Comparison of ENCODE assay signal across 24 cellular contexts in the genomic region with DNA sequence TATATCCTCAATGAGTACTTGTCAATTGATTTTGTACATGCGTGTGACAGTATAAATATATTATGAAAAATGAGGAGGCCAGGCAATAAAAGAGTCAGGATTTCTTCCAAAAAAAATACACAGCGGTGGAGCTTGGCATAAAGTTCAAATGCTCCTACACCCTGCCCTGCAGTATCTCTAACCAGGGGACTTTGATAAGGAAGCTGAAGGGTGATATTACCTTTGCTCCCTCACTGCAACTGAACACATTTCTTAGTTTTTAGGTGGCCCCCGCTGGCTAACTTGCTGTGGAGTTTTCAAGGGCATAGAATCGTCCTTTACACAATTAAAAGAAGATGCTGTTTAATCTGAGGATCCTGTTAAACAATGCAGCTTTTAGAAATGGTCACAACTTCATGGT. TPM values are rescaled to one million over a fixed set of nuclear protein-coding genes. Genes with fewer than 3 reads are reported as not detected.
DNase-seq lines count a peak whose midpoint lies in the region; ATAC-seq and TF ChIP-seq lines count a peak whose summit lies in the region.
"Had no signal": no experiment of that assay in that cellular context is flagged by ENCODE, and none has a peak within 500 bp of the region (broad histone marks: within the 10 kb centered on the region; RNA-seq: fewer than 3 reads in every experiment).

OTC (plus strand) TSS at position 243 of the 400 bp plus-strand sequence; CDS start at position 336, 93 bp downstream.

- intact Hi-C loops in body of pancreas (cut with DNase I): no loop called here
- intact Hi-C loops in mucosa of descending colon (cut with DNase I, micrococcal nuclease): no loop called here
- intact Hi-C loops in esophagus squamous epithelium (cut with DNase I): no loop called here

- DNase-seq in body of pancreas: no peak
- DNase-seq in left lobe of liver (ENCODE audit: low spot score): peak; percentile 43
- no peak for DNase-seq in mucosa of descending colon
- no peak for DNase-seq in AML-193 (lab: John Stamatoyannopoulos, UW)
- no peak for DNase-seq in esophagus squamous epithelium (lab: John Stamatoyannopoulos, UW)
- no peak for DNase-seq in activated CD4-positive, alpha-beta T cell treated with anti-CD3 and anti-CD28 coated beads for 1 hour
- DNase-seq: 8988T; Calu3; CD8-positive, alpha-beta T cell; DMS53; DND-41; EL; GM23248; IMR-90 had no signal

- H3K27me3 ChIP-seq in body of pancreas: no peaks in the 10 kb centered on the region
- no peaks in the 10 kb centered on the region for H3K27me3 ChIP-seq in esophagus squamous epithelium
- H3K27me3 ChIP-seq: BLaER1 treated with 17β-estradiol and CSF1 and Interleukin-3, amounts not matched to agents 10 nM and 100 nM had no signal

- TF ChIP-seq CTCF in body of pancreas (IDR thresholded peaks at IDR 0.05): no peak
- no peak for TF ChIP-seq CTCF in mucosa of descending colon (IDR thresholded peaks at IDR 0.05)
- no peak for TF ChIP-seq CTCF in esophagus squamous epithelium (IDR thresholded peaks at IDR 0.05)

- no peak for TF ChIP-seq POLR2A in body of pancreas (IDR thresholded peaks at IDR 0.05)
- no peak for TF ChIP-seq POLR2A in esophagus squamous epithelium (IDR thresholded peaks at IDR 0.05)

- no peaks in the 10 kb centered on the region for H3K4me1 ChIP-seq in body of pancreas
- no peaks in the 10 kb centered on the region for H3K4me1 ChIP-seq in mucosa of descending colon (ENCODE audit: low read depth)
- no peaks in the 10 kb centered on the region for H3K4me1 ChIP-seq in esophagus squamous epithelium
- H3K4me1 ChIP-seq: HAP-1 had no signal

- H3K4me3 ChIP-seq in body of pancreas: no peak within 1 kb of the TSS
- H3K4me3 ChIP-seq in mucosa of descending colon: no peak within 1 kb of the TSS
- H3K4me3 ChIP-seq in esophagus squamous epithelium: no peak within 1 kb of the TSS
- H3K4me3 ChIP-seq: BLaER1 treated with 17β-estradiol and CSF1 and Interleukin-3, amounts not matched to agents 10 nM and 100 nM; GM12878; GM23248; HAP-1 had no signal

- H3K9me3 ChIP-seq in body of pancreas (no peaks in the 10 kb centered on the region), mucosa of descending colon (no peaks in the 10 kb centered on the region), esophagus squamous epithelium (no peaks in the 10 kb centered on the region)
- H3K9me3 ChIP-seq: HAP-1 had no signal

- no peaks in the 10 kb centered on the region for H3K36me3 ChIP-seq in body of pancreas (replicated peaks in 1 of 2; ENCODE audit: insufficient read depth in 1 of 2, low read depth in 2 of 2)
- H3K36me3 ChIP-seq in mucosa of descending colon (ENCODE audit: low read depth): no peaks in the 10 kb centered on the region
- no peaks in the 10 kb centered on the region for H3K36me3 ChIP-seq in esophagus squamous epithelium
- H3K36me3 ChIP-seq: BLaER1 treated with 17β-estradiol and CSF1 and Interleukin-3, amounts not matched to agents 10 nM and 100 nM; HAP-1 had no signal

- peak; percentile 42 for ATAC-seq in body of pancreas
- ATAC-seq in left lobe of liver: peak; percentile 83
- peak; percentile 70 for ATAC-seq in mucosa of descending colon
- no peak for ATAC-seq in HG02759 (IDR thresholded peaks at IDR 0.05; ENCODE audit: unreplicated experiment)
- ATAC-seq: CD8-positive, alpha-beta T cell; GM12878 had no signal

- 22 to 30% methylated on average over 4 of the region's 4 CpGs for WGBS in body of pancreas, 2 donors
- WGBS in esophagus squamous epithelium, 2 donors: 70 to 75% methylated on average over 4 of the region's 4 CpGs

- H3K27ac ChIP-seq in body of pancreas (peak within 1 kb of the TSS in 1 of 4 donors; percentile 34), esophagus squamous epithelium (no peak within 1 kb of the TSS)
- H3K27ac ChIP-seq: BLaER1 treated with 17β-estradiol and CSF1 and Interleukin-3, amounts not matched to agents 10 nM and 100 nM; GM23248; HL-60 had no signal

RNA-seq across cellular contexts. Expression of gene OTC, which starts in this region (rescaled TPM):
- 1 to 10 TPM; 1.8 to 3.6 TPM for total RNA-seq in body of pancreas
- total RNA-seq in left lobe of liver: 94.6 TPM
- 1 to 10 TPM; 1.6 to 6.3 (median 3.3) TPM for total RNA-seq in mucosa of descending colon
- total RNA-seq in esophagus squamous epithelium: under 1 TPM in 2 of 4 donors, not detected in 2; 0.15 to 0.57 TPM
- total RNA-seq: A673; B cell; Calu3; CD8-positive, alpha-beta T cell; G401; GM12878; GM23248; H4; HT1080; IMR-90 had no signal

Comparison
In these comparisons a context has a peak if more than half of its experiments do, and no peak if none do; other contexts are left out.
1. RNA of gene OTC (total RNA-seq): 94.6 TPM in left lobe of liver (single experiment); 1.8 to 3.6 TPM in body of pancreas, 1.6 to 6.3 TPM in mucosa of descending colon and 0.15 to 0.57 TPM in esophagus squamous epithelium; every median in the first group is over 10 times any median in the second.